ENCODE assay signal across 8 cellular contexts in genomic region chr5:15013654-15014463, GRCh38.
DNase-seq lines count a peak whose midpoint lies in the region; ATAC-seq and TF ChIP-seq lines count a peak whose summit lies in the region.

No MANE protein-coding gene starts in this region.

- H3K79me1 ChIP-seq in mesendoderm (ENCODE audit: low read length) = no peaks in the 10 kb centered on the region

- CTCF ChIA-PET in Panc1 (lab: Charles Lee) = interaction anchor here (0.5 kb wide), 1 partner anchor 518 kb away, joined by 7 read pairs; no protein-coding TSS in a partner anchor

- H3K79me2 ChIP-seq in mesendoderm (ENCODE audit: control insufficient read depth, insufficient read depth, low read length) = no peaks in the 10 kb centered on the region

- peak; percentile 31 to 48 for DNase-seq in AML-193 (lab: John Stamatoyannopoulos, UW)
- DNase-seq in KG1 (lab: John Stamatoyannopoulos, UW) = peak; percentile 25
- DNase-seq in Panc1 (ENCODE audit: low read depth, low spot score) = peak; percentile 75
- DNase-seq in endodermal cell = no peak
- peak; percentile 75 for DNase-seq in mesendoderm
- no peak for DNase-seq in posterior cingulate gyrus
- DNase-seq in T-helper 2 cell treated with Interferon-gamma antibody and Interleukin-4, amounts not matched to agents 5 μg/mL and 100 μg/mL, for 36 hours (ENCODE audit: low spot score) = no peak

- no peak overlapping the region for H2BK15ac ChIP-seq in mesendoderm (replicated peaks; ENCODE audit: low read depth)

- H3K9me3 Mint-ChIP-seq in endodermal cell = peaks cover 8% of the 10 kb centered on the region
- H3K9me3 Mint-ChIP-seq in T-helper 2 cell treated with Interferon-gamma antibody and Interleukin-4, amounts not matched to agents 5 μg/mL and 100 μg/mL, for 36 hours = no peaks in the 10 kb centered on the region

- no peak overlapping the region for H3K27ac Mint-ChIP-seq in endodermal cell
- no peak overlapping the region for H3K27ac Mint-ChIP-seq in T-helper 2 cell treated with Interferon-gamma antibody and Interleukin-4, amounts not matched to agents 5 μg/mL and 100 μg/mL, for 36 hours

- peak; percentile 81 for ATAC-seq in GM18907 (IDR thresholded peaks at IDR 0.05; ENCODE audit: unreplicated experiment)
- peak; percentile 94 for ATAC-seq in Panc1

- 58 to 100% methylated on average over 1 to 3 of the region's 3 CpGs for WGBS in endodermal cell (ENCODE audit: insufficient coverage in 1 of 2, insufficient read length in 1 of 2), 2 experiments
- WGBS in mesendoderm (ENCODE audit: extremely low coverage, insufficient coverage, low lambda C conversion rate) = no CpG with 5 or more reads among the region's 3 CpGs

- H3K36me3 ChIP-seq in Panc1 (ENCODE audit: control insufficient read depth, insufficient read depth, low read length) (no peaks in the 10 kb centered on the region), endodermal cell (ENCODE audit: control insufficient read depth, insufficient read depth, low read length) (no peaks in the 10 kb centered on the region), mesendoderm (ENCODE audit: control insufficient read depth, insufficient read depth, low read length) (no peaks in the 10 kb centered on the region)

- intact Hi-C loops in Panc1 (cut with micrococcal nuclease; ENCODE audit: unreplicated experiment) (no loop called here), posterior cingulate gyrus (cut with DNase I) (no loop called here)

- TF ChIP-seq CTCF in Panc1 (IDR thresholded peaks at IDR 0.05) = peak; percentile 66; the same call in 1 of the 2 replicates
- peak; percentile 86 for TF ChIP-seq CTCF in endodermal cell (conservative IDR thresholded peaks at IDR 0.05)

- H3K4me3 Mint-ChIP-seq in endodermal cell = no peak overlapping the region
- H3K4me3 Mint-ChIP-seq in T-helper 2 cell treated with Interferon-gamma antibody and Interleukin-4, amounts not matched to agents 5 μg/mL and 100 μg/mL, for 36 hours = no peak overlapping the region

- H3K56ac ChIP-seq in mesendoderm (ENCODE audit: low read length) = no peak overlapping the region

- no peaks in the 10 kb centered on the region for H3K4me1 Mint-ChIP-seq in endodermal cell
- H3K4me1 Mint-ChIP-seq in T-helper 2 cell treated with Interferon-gamma antibody and Interleukin-4, amounts not matched to agents 5 μg/mL and 100 μg/mL, for 36 hours (ENCODE audit: low read depth) = no peaks in the 10 kb centered on the region

- peaks cover 25% of the 10 kb centered on the region for H3K27me3 Mint-ChIP-seq in endodermal cell (ENCODE audit: insufficient read depth)
- H3K27me3 Mint-ChIP-seq in T-helper 2 cell treated with Interferon-gamma antibody and Interleukin-4, amounts not matched to agents 5 μg/mL and 100 μg/mL, for 36 hours (ENCODE audit: low read depth) = peaks cover 7% of the 10 kb centered on the region

- in situ Hi-C loops in Panc1 (cut with HindIII; ENCODE audit: low pct_unique_long_range_greater_than_20kb, low sequenced_read_pairs) = no loop called here

- H3K4me1 ChIP-seq in Panc1 (ENCODE audit: control insufficient read depth, insufficient read depth, low read length) (peaks cover 6% of the 10 kb centered on the region), endodermal cell (ENCODE audit: control insufficient read depth, insufficient read depth, low read length) (no peaks in the 10 kb centered on the region), mesendoderm (ENCODE audit: control insufficient read depth, low read depth, low read length) (no peaks in the 10 kb centered on the region)

- no peak overlapping the region for H3K23ac ChIP-seq in mesendoderm (ENCODE audit: low read length)

- H3K36me3 Mint-ChIP-seq in endodermal cell (ENCODE audit: low read depth) = peaks cover 1% of the 10 kb centered on the region
- H3K36me3 Mint-ChIP-seq in T-helper 2 cell treated with Interferon-gamma antibody and Interleukin-4, amounts not matched to agents 5 μg/mL and 100 μg/mL, for 36 hours (ENCODE audit: low read depth) = no peaks in the 10 kb centered on the region

- no peak overlapping the region for H2AK5ac ChIP-seq in mesendoderm (ENCODE audit: low read length)

- no peak overlapping the region for H3K9ac ChIP-seq in endodermal cell (ENCODE audit: extremely low read depth, low read length, poor library complexity, severe bottlenecking)
- H3K9ac ChIP-seq in mesendoderm (ENCODE audit: low read length) = no peak overlapping the region

- no peak overlapping the region for H3K4me3 ChIP-seq in Panc1 (ENCODE audit: low read depth in 2 of 2, low read length in 2 of 2)
- no peak overlapping the region for H3K4me3 ChIP-seq in endodermal cell (ENCODE audit: low read length)
- no peak overlapping the region for H3K4me3 ChIP-seq in mesendoderm (ENCODE audit: low read length)

- 0 out of 2 replicates have a peak overlapping the region, but pooled peaks have one; percentile 9 for H3K27ac ChIP-seq in Panc1 (ENCODE audit: low read length)
- H3K27ac ChIP-seq in endodermal cell (ENCODE audit: low read depth, low read length) = no peak overlapping the region
- H3K27ac ChIP-seq in mesendoderm (ENCODE audit: low read depth, low read length) = no peak overlapping the region

- H3K4me2 ChIP-seq in mesendoderm (ENCODE audit: low read length) = no peak overlapping the region

- H3K4ac ChIP-seq in mesendoderm (ENCODE audit: low read depth, low read length) = no peak overlapping the region

- H3K9me3 ChIP-seq in Panc1 (ENCODE audit: control insufficient read depth, insufficient read depth, low read depth, low read length) = no peaks in the 10 kb centered on the region
- no peaks in the 10 kb centered on the region for H3K9me3 ChIP-seq in endodermal cell (ENCODE audit: control insufficient read depth, low read length)

- H2BK120ac ChIP-seq in mesendoderm (ENCODE audit: low read depth, low read length) = no peak overlapping the region

- BruUV-seq in Panc1 (replicated peaks; lab: Mats Ljungman, UMichigan) = no TSS peak

- no peak overlapping the region for H3K18ac ChIP-seq in mesendoderm (ENCODE audit: low read length)

- no peaks in the 10 kb centered on the region for H3K27me3 ChIP-seq in Panc1 (ENCODE audit: control insufficient read depth, insufficient read depth, low read length)
- no peaks in the 10 kb centered on the region for H3K27me3 ChIP-seq in endodermal cell (ENCODE audit: control insufficient read depth, insufficient read depth, low read length, poor library complexity, severe bottlenecking)
- no peaks in the 10 kb centered on the region for H3K27me3 ChIP-seq in mesendoderm (ENCODE audit: insufficient read depth, low read length, poor library complexity)

- H2BK5ac ChIP-seq in mesendoderm (ENCODE audit: low read length) = no peak overlapping the region

- POLR2A ChIA-PET in Panc1 (lab: Charles Lee) = no interaction called here

- no peak overlapping the region for H4K8ac ChIP-seq in mesendoderm (ENCODE audit: low read depth, low read length)

- H4K5ac ChIP-seq in mesendoderm (ENCODE audit: low read length) = no peak overlapping the region

Comparison
In these comparisons a context has a peak if more than half of its experiments do, and no peak if none do; other contexts are left out.
1. DNase-seq: peak in AML-193 (2 of 2), KG1 (single experiment), Panc1 (single experiment) and mesendoderm (single experiment); none in endodermal cell (single experiment), posterior cingulate gyrus (0 of 10) and T-helper 2 cell treated with Interferon-gamma antibody and Interleukin-4, amounts not matched to agents 5 μg/mL and 100 μg/mL, for 36 hours (single experiment).